ENCODE assay signal across 1 cellular context in the genomic region with DNA sequence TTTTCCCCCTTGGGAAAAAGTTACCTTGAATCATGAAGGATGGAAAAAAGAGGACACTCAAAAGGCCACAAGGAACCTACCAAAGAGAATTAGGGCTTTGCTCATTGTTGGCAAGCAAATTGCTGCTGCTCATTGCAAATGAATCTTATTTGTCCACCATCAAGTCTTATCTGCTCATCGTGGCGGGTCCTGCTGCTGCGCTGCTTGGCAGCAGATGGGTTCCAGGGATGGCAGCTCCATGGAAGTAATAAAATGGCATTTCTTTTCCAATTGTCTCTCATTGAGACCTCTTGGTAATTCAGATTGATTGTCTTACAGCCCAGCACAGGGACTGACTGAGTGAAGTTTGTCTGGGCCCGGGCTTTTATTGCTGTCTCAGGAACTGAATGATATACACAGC.
TF ChIP-seq lines count a peak whose summit lies in the region.

No MANE protein-coding gene starts in this region.

TF ChIP-seq in K562, 482 proteins besides CTCF, POLR2A, EP300 and RAD21 (continued from another document):
- TF ChIP-seq, protein P1, sequence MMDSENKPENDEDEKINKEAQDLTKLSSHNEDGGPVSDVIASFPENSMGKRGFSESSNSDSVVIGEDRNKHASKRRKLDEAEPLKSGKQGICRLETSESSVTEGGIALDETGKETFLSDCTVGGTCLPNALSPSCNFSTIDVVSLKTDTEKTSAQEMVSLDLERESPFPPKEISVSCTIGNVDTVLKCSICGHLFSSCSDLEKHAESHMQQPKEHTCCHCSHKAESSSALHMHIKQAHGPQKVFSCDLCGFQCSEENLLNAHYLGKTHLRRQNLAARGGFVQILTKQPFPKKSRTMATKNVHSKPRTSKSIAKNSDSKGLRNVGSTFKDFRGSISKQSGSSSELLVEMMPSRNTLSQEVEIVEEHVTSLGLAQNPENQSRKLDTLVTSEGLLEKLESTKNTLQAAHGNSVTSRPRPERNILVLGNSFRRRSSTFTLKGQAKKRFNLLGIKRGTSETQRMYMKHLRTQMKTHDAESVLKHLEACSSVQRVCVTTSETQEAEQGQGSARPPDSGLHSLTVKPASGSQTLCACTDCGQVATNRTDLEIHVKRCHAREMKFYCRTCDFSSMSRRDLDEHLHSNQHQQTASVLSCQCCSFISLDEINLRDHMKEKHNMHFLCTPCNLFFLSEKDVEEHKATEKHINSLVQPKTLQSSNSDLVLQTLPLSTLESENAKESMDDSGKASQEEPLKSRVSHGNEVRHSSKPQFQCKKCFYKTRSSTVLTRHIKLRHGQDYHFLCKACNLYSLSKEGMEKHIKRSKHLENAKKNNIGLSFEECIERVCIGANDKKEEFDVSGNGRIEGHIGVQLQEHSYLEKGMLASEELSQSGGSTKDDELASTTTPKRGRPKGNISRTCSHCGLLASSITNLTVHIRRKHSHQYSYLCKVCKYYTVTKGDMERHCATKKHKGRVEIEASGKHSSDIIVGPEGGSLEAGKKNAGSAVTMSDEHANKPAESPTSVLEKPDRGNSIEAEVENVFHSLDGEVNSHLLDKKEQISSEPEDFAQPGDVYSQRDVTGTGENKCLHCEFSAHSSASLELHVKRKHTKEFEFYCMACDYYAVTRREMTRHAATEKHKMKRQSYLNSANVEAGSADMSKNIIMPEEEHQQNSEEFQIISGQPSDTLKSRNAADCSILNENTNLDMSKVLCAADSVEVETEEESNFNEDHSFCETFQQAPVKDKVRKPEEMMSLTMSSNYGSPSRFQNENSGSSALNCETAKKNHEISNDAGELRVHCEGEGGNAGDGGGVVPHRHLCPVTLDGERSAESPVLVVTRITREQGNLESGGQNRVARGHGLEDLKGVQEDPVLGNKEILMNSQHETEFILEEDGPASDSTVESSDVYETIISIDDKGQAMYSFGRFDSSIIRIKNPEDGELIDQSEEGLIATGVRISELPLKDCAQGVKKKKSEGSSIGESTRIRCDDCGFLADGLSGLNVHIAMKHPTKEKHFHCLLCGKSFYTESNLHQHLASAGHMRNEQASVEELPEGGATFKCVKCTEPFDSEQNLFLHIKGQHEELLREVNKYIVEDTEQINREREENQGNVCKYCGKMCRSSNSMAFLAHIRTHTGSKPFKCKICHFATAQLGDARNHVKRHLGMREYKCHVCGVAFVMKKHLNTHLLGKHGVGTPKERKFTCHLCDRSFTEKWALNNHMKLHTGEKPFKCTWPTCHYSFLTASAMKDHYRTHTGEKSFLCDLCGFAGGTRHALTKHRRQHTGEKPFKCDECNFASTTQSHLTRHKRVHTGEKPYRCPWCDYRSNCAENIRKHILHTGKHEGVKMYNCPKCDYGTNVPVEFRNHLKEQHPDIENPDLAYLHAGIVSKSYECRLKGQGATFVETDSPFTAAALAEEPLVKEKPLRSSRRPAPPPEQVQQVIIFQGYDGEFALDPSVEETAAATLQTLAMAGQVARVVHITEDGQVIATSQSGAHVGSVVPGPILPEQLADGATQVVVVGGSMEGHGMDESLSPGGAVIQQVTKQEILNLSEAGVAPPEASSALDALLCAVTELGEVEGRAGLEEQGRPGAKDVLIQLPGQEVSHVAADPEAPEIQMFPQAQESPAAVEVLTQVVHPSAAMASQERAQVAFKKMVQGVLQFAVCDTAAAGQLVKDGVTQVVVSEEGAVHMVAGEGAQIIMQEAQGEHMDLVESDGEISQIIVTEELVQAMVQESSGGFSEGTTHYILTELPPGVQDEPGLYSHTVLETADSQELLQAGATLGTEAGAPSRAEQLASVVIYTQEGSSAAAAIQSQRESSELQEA (IDR thresholded peaks at IDR 0.05; ENCODE audit: low read depth): no peak
- no peak for TF ChIP-seq STAT5B (CRISPR knock-in tag; IDR thresholded peaks at IDR 0.05)
- no peak for TF ChIP-seq NELFE (IDR thresholded peaks at IDR 0.05; ENCODE audit: insufficient read depth, insufficient read length)
- TF ChIP-seq TOE1 (IDR thresholded peaks at IDR 0.05; ENCODE audit: borderline replicate concordance): no peak
- TF ChIP-seq TOE1 (CRISPR knock-in tag; IDR thresholded peaks at IDR 0.05; ENCODE audit: borderline replicate concordance, low read depth): no peak
- TF ChIP-seq FOS (IDR thresholded peaks at IDR 0.05; ENCODE audit: extremely low read depth, insufficient read length): no peak
- no peak for TF ChIP-seq DPF2 (IDR thresholded peaks at IDR 0.05)
- TF ChIP-seq, protein P2, sequence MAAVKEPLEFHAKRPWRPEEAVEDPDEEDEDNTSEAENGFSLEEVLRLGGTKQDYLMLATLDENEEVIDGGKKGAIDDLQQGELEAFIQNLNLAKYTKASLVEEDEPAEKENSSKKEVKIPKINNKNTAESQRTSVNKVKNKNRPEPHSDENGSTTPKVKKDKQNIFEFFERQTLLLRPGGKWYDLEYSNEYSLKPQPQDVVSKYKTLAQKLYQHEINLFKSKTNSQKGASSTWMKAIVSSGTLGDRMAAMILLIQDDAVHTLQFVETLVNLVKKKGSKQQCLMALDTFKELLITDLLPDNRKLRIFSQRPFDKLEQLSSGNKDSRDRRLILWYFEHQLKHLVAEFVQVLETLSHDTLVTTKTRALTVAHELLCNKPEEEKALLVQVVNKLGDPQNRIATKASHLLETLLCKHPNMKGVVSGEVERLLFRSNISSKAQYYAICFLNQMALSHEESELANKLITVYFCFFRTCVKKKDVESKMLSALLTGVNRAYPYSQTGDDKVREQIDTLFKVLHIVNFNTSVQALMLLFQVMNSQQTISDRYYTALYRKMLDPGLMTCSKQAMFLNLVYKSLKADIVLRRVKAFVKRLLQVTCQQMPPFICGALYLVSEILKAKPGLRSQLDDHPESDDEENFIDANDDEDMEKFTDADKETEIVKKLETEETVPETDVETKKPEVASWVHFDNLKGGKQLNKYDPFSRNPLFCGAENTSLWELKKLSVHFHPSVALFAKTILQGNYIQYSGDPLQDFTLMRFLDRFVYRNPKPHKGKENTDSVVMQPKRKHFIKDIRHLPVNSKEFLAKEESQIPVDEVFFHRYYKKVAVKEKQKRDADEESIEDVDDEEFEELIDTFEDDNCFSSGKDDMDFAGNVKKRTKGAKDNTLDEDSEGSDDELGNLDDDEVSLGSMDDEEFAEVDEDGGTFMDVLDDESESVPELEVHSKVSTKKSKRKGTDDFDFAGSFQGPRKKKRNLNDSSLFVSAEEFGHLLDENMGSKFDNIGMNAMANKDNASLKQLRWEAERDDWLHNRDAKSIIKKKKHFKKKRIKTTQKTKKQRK (IDR thresholded peaks at IDR 0.05; ENCODE audit: borderline replicate concordance, low read depth, low read length): no peak
- TF ChIP-seq ZNF76 (CRISPR knock-in tag; IDR thresholded peaks at IDR 0.05; ENCODE audit: borderline replicate concordance): no peak
- TF ChIP-seq CTCFL (IDR thresholded peaks at IDR 0.05; ENCODE audit: borderline replicate concordance, insufficient read depth, low read depth, low read length, poor library complexity, severe bottlenecking): no peak
- TF ChIP-seq, protein P3, sequence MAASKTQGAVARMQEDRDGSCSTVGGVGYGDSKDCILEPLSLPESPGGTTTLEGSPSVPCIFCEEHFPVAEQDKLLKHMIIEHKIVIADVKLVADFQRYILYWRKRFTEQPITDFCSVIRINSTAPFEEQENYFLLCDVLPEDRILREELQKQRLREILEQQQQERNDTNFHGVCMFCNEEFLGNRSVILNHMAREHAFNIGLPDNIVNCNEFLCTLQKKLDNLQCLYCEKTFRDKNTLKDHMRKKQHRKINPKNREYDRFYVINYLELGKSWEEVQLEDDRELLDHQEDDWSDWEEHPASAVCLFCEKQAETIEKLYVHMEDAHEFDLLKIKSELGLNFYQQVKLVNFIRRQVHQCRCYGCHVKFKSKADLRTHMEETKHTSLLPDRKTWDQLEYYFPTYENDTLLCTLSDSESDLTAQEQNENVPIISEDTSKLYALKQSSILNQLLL (CRISPR knock-in tag; IDR thresholded peaks at IDR 0.05; ENCODE audit: borderline replicate concordance): no peak
- TF ChIP-seq U2AF1 (optimal IDR thresholded peaks at IDR 0.05; ENCODE audit: low read depth, low read length): no peak
- TF ChIP-seq KAT7 (CRISPR knock-in tag; IDR thresholded peaks at IDR 0.05; ENCODE audit: borderline replicate concordance): no peak
- no peak for TF ChIP-seq ZNF586 (CRISPR knock-in tag; conservative IDR thresholded peaks at IDR 0.05)
- TF ChIP-seq CBX1 (IDR thresholded peaks at IDR 0.05; ENCODE audit: low read depth): no peak
- TF ChIP-seq, protein P4, sequence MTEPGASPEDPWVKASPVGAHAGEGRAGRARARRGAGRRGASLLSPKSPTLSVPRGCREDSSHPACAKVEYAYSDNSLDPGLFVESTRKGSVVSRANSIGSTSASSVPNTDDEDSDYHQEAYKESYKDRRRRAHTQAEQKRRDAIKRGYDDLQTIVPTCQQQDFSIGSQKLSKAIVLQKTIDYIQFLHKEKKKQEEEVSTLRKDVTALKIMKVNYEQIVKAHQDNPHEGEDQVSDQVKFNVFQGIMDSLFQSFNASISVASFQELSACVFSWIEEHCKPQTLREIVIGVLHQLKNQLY (CRISPR knock-in tag; conservative IDR thresholded peaks at IDR 0.05): no peak
- no peak for TF ChIP-seq ZNF695 (CRISPR knock-in tag; IDR thresholded peaks at IDR 0.05)
- TF ChIP-seq TEAD4 (IDR thresholded peaks at IDR 0.05; ENCODE audit: low read length): no peak
- no peak for TF ChIP-seq TEAD4 (CRISPR knock-in tag; IDR thresholded peaks at IDR 0.05; ENCODE audit: borderline replicate concordance)
- TF ChIP-seq ELF2 (CRISPR knock-in tag; IDR thresholded peaks at IDR 0.05): no peak
- TF ChIP-seq C11orf30 (IDR thresholded peaks at IDR 0.05; ENCODE audit: low read depth): no peak
